Comparison of ENCODE assay signal across 2 cellular contexts in the genomic region with DNA sequence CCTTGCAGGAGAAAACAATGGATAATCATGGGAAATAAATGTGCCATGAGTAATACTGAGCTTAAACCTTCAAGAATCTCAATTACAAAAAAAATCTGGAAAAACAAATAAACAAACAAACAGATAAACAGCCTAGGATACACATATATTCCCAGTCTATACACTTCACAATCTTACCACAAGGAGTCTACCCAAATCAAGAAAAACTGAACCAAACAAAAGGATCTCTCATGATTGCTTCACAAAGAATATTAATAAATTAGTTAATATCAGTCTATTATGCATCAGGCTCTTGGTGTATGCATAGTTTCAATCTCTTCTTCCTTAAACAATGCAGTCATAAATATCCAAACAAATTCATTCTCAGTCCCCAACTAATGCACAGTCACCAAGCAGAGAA.
TF ChIP-seq lines count a peak whose summit lies in the region.

No MANE protein-coding gene starts in this region.

TF ChIP-seq in SK-N-SH, 30 proteins besides CTCF, POLR2A, EP300 and RAD21 (continued from another document):
- TF ChIP-seq, protein P1, sequence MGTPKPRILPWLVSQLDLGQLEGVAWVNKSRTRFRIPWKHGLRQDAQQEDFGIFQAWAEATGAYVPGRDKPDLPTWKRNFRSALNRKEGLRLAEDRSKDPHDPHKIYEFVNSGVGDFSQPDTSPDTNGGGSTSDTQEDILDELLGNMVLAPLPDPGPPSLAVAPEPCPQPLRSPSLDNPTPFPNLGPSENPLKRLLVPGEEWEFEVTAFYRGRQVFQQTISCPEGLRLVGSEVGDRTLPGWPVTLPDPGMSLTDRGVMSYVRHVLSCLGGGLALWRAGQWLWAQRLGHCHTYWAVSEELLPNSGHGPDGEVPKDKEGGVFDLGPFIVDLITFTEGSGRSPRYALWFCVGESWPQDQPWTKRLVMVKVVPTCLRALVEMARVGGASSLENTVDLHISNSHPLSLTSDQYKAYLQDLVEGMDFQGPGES (IDR thresholded peaks at IDR 0.05; ENCODE audit: low read depth, low read length): no peak
- no peak for TF ChIP-seq NRF1 (IDR thresholded peaks at IDR 0.05; ENCODE audit: low read depth, low read length)
- TF ChIP-seq MXI1 (IDR thresholded peaks at IDR 0.05; ENCODE audit: low read depth, low read length): no peak
- no peak for TF ChIP-seq RCOR1 (IDR thresholded peaks at IDR 0.05; ENCODE audit: low read length)
- TF ChIP-seq RXRA (IDR thresholded peaks at IDR 0.05; ENCODE audit: borderline replicate concordance, low read depth): no peak
- no peak for TF ChIP-seq EZH2phosphoT487 (IDR thresholded peaks at IDR 0.05; ENCODE audit: borderline replicate concordance, low read depth)

TF ChIP-seq in SK-N-SH treated with all-trans-retinoic acid at 6 μM for 48 hours, 23 proteins besides CTCF, POLR2A, EP300 and RAD21 (continued from another document):
- TF ChIP-seq OSR1 (CRISPR knock-in tag; IDR thresholded peaks at IDR 0.05): no peak
- TF ChIP-seq, protein P2, sequence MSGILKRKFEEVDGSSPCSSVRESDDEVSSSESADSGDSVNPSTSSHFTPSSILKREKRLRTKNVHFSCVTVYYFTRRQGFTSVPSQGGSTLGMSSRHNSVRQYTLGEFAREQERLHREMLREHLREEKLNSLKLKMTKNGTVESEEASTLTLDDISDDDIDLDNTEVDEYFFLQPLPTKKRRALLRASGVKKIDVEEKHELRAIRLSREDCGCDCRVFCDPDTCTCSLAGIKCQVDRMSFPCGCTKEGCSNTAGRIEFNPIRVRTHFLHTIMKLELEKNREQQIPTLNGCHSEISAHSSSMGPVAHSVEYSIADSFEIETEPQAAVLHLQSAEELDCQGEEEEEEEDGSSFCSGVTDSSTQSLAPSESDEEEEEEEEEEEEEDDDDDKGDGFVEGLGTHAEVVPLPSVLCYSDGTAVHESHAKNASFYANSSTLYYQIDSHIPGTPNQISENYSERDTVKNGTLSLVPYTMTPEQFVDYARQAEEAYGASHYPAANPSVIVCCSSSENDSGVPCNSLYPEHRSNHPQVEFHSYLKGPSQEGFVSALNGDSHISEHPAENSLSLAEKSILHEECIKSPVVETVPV (CRISPR knock-in tag; IDR thresholded peaks at IDR 0.05): no peak
